8 cellular contexts compared by ENCODE assay signal in genomic region chr16:81514041-81514559, GRCh38.
DNase-seq lines count a peak whose midpoint lies in the region; ATAC-seq and TF ChIP-seq lines count a peak whose summit lies in the region.

No MANE protein-coding gene starts in this region.

- ATAC-seq in GM19035 (IDR thresholded peaks at IDR 0.05; ENCODE audit: unreplicated experiment) (peak; percentile 69), HG02885 (IDR thresholded peaks at IDR 0.05; ENCODE audit: poor library complexity, unreplicated experiment) (peak; percentile 75), WTC11 (no peak)
- ATAC-seq in activated T-cell treated with anti-CD3 and anti-CD28 coated beads, Interleukin-2, amount 50 U/mL, for 4 hours: no peak

- no peak for TF ChIP-seq CTCF in WTC11 (IDR thresholded peaks at IDR 0.05)
- TF ChIP-seq CTCF in neutrophil (IDR thresholded peaks at IDR 0.05): no peak

- H3K27ac Mint-ChIP-seq in WTC11: peak overlapping the region; percentile 52

- no peaks in the 10 kb centered on the region for H3K9me3 ChIP-seq in neutrophil

- peak overlapping the region; percentile 70 for H3K27ac ChIP-seq in neutrophil

- H3K4me3 ChIP-seq in neutrophil (ENCODE audit: low read depth in 1 of 2, low read length in 1 of 2): no peak overlapping the region

- DNase-seq in WTC11 (ENCODE audit: low spot score): no peak
- no peak for DNase-seq in COLO829 (ENCODE audit: low spot score)
- DNase-seq in NCI-H146 treated with DMSO at 0.1 percent for 48 hours (lab: John Stamatoyannopoulos, UW; ENCODE audit: unreplicated experiment): no peak
- no peak for DNase-seq in cerebellum (ENCODE audit: low spot score)
- DNase-seq in activated T-cell treated with anti-CD3 and anti-CD28 coated beads, Interleukin-2, amount 50 U/mL, for 4 hours: no peak

- no peaks in the 10 kb centered on the region for H3K27me3 ChIP-seq in neutrophil

- H3K4me1 ChIP-seq in neutrophil (ENCODE audit: control insufficient read depth in 1 of 2, insufficient read depth in 1 of 2, low read depth in 1 of 2, low read length in 1 of 2): peaks cover 45% of the 10 kb centered on the region in 2 experiments

- peaks cover 11% of the 10 kb centered on the region for H3K9me3 Mint-ChIP-seq in WTC11
- no peaks in the 10 kb centered on the region for H3K9me3 Mint-ChIP-seq in activated T-cell treated with anti-CD3 and anti-CD28 coated beads, Interleukin-2, amount 50 U/mL, for 4 hours

- POLR2A ChIA-PET in WTC11 (lab: Charles Lee): interaction anchor here (0.8 kb wide), 1 partner anchor 70 kb away, joined by 3 read pairs; no protein-coding TSS in a partner anchor

- CTCF ChIA-PET in WTC11 (lab: Charles Lee): interaction anchor here (0.9 to 1.0 kb wide), 4 partner anchors 8 to 216 kb away, joined by 3 to 4 read pairs (median 3); no protein-coding TSS in a partner anchor

- H3K4me3 Mint-ChIP-seq in WTC11: no peak overlapping the region
- H3K4me3 Mint-ChIP-seq in activated T-cell treated with anti-CD3 and anti-CD28 coated beads, Interleukin-2, amount 50 U/mL, for 4 hours: no peak overlapping the region

- H3K27me3 Mint-ChIP-seq in WTC11 (ENCODE audit: low read depth): no peaks in the 10 kb centered on the region
- H3K27me3 Mint-ChIP-seq in activated T-cell treated with anti-CD3 and anti-CD28 coated beads, Interleukin-2, amount 50 U/mL, for 4 hours (ENCODE audit: low read depth): no peaks in the 10 kb centered on the region

- peaks cover 23% of the 10 kb centered on the region for H3K36me3 ChIP-seq in neutrophil

- H3K4me1 Mint-ChIP-seq in WTC11: peaks cover 26% of the 10 kb centered on the region
- peaks cover 17% of the 10 kb centered on the region for H3K4me1 Mint-ChIP-seq in activated T-cell treated with anti-CD3 and anti-CD28 coated beads, Interleukin-2, amount 50 U/mL, for 4 hours (ENCODE audit: low read depth)

- peaks cover 29% of the 10 kb centered on the region for H3K36me3 Mint-ChIP-seq in WTC11
- peaks cover 4% of the 10 kb centered on the region for H3K36me3 Mint-ChIP-seq in activated T-cell treated with anti-CD3 and anti-CD28 coated beads, Interleukin-2, amount 50 U/mL, for 4 hours (ENCODE audit: insufficient read depth)

TF ChIP-seq in WTC11, 78 proteins besides CTCF, POLR2A, EP300 and RAD21:
- no peak for TF ChIP-seq ATF1 (CRISPR knock-in tag; IDR thresholded peaks at IDR 0.05)
- TF ChIP-seq ELF4 (CRISPR knock-in tag; IDR thresholded peaks at IDR 0.05; ENCODE audit: low read depth): no peak
- TF ChIP-seq, protein P1, sequence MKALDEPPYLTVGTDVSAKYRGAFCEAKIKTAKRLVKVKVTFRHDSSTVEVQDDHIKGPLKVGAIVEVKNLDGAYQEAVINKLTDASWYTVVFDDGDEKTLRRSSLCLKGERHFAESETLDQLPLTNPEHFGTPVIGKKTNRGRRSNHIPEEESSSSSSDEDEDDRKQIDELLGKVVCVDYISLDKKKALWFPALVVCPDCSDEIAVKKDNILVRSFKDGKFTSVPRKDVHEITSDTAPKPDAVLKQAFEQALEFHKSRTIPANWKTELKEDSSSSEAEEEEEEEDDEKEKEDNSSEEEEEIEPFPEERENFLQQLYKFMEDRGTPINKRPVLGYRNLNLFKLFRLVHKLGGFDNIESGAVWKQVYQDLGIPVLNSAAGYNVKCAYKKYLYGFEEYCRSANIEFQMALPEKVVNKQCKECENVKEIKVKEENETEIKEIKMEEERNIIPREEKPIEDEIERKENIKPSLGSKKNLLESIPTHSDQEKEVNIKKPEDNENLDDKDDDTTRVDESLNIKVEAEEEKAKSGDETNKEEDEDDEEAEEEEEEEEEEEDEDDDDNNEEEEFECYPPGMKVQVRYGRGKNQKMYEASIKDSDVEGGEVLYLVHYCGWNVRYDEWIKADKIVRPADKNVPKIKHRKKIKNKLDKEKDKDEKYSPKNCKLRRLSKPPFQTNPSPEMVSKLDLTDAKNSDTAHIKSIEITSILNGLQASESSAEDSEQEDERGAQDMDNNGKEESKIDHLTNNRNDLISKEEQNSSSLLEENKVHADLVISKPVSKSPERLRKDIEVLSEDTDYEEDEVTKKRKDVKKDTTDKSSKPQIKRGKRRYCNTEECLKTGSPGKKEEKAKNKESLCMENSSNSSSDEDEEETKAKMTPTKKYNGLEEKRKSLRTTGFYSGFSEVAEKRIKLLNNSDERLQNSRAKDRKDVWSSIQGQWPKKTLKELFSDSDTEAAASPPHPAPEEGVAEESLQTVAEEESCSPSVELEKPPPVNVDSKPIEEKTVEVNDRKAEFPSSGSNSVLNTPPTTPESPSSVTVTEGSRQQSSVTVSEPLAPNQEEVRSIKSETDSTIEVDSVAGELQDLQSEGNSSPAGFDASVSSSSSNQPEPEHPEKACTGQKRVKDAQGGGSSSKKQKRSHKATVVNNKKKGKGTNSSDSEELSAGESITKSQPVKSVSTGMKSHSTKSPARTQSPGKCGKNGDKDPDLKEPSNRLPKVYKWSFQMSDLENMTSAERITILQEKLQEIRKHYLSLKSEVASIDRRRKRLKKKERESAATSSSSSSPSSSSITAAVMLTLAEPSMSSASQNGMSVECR (CRISPR knock-in tag; IDR thresholded peaks at IDR 0.05; ENCODE audit: borderline replicate concordance): no peak
- TF ChIP-seq, protein P2, sequence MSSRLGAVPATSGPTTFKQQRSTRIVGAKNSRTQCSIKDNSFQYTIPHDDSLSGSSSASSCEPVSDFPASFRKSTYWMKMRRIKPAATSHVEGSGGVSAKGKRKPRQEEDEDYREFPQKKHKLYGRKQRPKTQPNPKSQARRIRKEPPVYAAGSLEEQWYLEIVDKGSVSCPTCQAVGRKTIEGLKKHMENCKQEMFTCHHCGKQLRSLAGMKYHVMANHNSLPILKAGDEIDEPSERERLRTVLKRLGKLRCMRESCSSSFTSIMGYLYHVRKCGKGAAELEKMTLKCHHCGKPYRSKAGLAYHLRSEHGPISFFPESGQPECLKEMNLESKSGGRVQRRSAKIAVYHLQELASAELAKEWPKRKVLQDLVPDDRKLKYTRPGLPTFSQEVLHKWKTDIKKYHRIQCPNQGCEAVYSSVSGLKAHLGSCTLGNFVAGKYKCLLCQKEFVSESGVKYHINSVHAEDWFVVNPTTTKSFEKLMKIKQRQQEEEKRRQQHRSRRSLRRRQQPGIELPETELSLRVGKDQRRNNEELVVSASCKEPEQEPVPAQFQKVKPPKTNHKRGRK (CRISPR knock-in tag; IDR thresholded peaks at IDR 0.05; ENCODE audit: borderline replicate concordance): no peak
- no peak for TF ChIP-seq ZSCAN18 (CRISPR knock-in tag; IDR thresholded peaks at IDR 0.05)
- TF ChIP-seq ZNF263 (CRISPR knock-in tag; IDR thresholded peaks at IDR 0.05; ENCODE audit: low read depth): no peak
- TF ChIP-seq TP53 (CRISPR knock-in tag; IDR thresholded peaks at IDR 0.05): no peak
- TF ChIP-seq ZNF416 (CRISPR knock-in tag; IDR thresholded peaks at IDR 0.05): no peak
- TF ChIP-seq, protein P3, sequence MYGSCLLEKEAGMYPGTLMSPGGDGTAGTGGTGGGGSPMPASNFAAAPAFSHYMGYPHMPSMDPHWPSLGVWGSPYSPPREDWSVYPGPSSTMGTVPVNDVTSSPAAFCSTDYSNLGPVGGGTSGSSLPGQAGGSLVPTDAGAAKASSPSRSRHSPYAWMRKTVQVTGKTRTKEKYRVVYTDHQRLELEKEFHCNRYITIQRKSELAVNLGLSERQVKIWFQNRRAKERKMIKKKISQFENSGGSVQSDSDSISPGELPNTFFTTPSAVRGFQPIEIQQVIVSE (CRISPR knock-in tag; IDR thresholded peaks at IDR 0.05; ENCODE audit: borderline replicate concordance): no peak
- TF ChIP-seq, protein P4, sequence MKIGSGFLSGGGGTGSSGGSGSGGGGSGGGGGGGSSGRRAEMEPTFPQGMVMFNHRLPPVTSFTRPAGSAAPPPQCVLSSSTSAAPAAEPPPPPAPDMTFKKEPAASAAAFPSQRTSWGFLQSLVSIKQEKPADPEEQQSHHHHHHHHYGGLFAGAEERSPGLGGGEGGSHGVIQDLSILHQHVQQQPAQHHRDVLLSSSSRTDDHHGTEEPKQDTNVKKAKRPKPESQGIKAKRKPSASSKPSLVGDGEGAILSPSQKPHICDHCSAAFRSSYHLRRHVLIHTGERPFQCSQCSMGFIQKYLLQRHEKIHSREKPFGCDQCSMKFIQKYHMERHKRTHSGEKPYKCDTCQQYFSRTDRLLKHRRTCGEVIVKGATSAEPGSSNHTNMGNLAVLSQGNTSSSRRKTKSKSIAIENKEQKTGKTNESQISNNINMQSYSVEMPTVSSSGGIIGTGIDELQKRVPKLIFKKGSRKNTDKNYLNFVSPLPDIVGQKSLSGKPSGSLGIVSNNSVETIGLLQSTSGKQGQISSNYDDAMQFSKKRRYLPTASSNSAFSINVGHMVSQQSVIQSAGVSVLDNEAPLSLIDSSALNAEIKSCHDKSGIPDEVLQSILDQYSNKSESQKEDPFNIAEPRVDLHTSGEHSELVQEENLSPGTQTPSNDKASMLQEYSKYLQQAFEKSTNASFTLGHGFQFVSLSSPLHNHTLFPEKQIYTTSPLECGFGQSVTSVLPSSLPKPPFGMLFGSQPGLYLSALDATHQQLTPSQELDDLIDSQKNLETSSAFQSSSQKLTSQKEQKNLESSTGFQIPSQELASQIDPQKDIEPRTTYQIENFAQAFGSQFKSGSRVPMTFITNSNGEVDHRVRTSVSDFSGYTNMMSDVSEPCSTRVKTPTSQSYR (CRISPR knock-in tag; IDR thresholded peaks at IDR 0.05): no peak

Comparison
In these comparisons a context has a peak if more than half of its experiments do, and no peak if none do; other contexts are left out.
1. ATAC-seq: peak in GM19035 (single experiment) and HG02885 (single experiment); none in WTC11 (single experiment) and activated T-cell treated with anti-CD3 and anti-CD28 coated beads, Interleukin-2, amount 50 U/mL, for 4 hours (0 of 2).